Comparison of ENCODE assay signal across 30 cellular contexts in genomic region chr7:123821320-123821719, GRCh38. TPM values are rescaled to one million over a fixed set of nuclear protein-coding genes. Genes with fewer than 3 reads are reported as not detected.
"Had no signal": no experiment of that assay in that cellular context is flagged by ENCODE, and none has a peak within 500 bp of the region (broad histone marks: within the 10 kb centered on the region; RNA-seq: fewer than 3 reads in every experiment).

No MANE protein-coding gene starts in this region.

- ATAC-seq: effector memory CD8-positive, alpha-beta T cell; esophagus mucosa; gastrocnemius medialis; heart right ventricle; left cardiac atrium; left lung; left ventricle myocardium superior; lower lobe of right lung; mucosa of descending colon had no signal

- DNase-seq: dermis blood vessel endothelial cell; dorsolateral prefrontal cortex; effector CD4-positive, alpha-beta T cell; effector memory CD8-positive, alpha-beta T cell; endodermal cell; erythroblast; esophagus squamous epithelium; foreskin fibroblast; foreskin melanocyte; gastrocnemius medialis; glutamatergic neuron; head of caudate nucleus; heart right ventricle; hippocampal formation; left cardiac atrium; left lung; left ventricle myocardium superior; lower lobe of right lung; mesenchymal stem cell; mucosa of descending colon; naive B cell had no signal

- H3K27me3 ChIP-seq: dorsolateral prefrontal cortex, gastrocnemius medialis, heart right ventricle, left lung had no signal

- H3K36me3 ChIP-seq: esophagus squamous epithelium, gastrocnemius medialis, heart right ventricle, left lung, lower lobe of right lung had no signal

- H3K4me1 ChIP-seq: esophagus squamous epithelium, gastrocnemius medialis, heart right ventricle, left lung, lower lobe of right lung had no signal

- FAIRE-seq: endometrium, islet of Langerhans, keratinocyte had no signal

- H3K4me1 Mint-ChIP-seq: mesothelial cell of epicardium had no signal

- H3K9me3 Mint-ChIP-seq: effector memory CD8-positive, alpha-beta T cell; endodermal cell had no signal

- H3K27ac ChIP-seq: coronary artery, dorsolateral prefrontal cortex, epithelial cell of prostate, esophagus squamous epithelium, gastrocnemius medialis, heart right ventricle, left lung, lower lobe of right lung had no signal

- H3K36me3 Mint-ChIP-seq: mesothelial cell of epicardium, naive B cell had no signal

- H3K9me3 ChIP-seq: esophagus squamous epithelium, gastrocnemius medialis, heart right ventricle, left lung, lower lobe of right lung, mucosa of descending colon had no signal

- H3K27ac Mint-ChIP-seq: effector memory CD8-positive, alpha-beta T cell; endodermal cell; mesothelial cell of epicardium; naive B cell had no signal

- H3K4me3 Mint-ChIP-seq: effector memory CD8-positive, alpha-beta T cell; endodermal cell; mesothelial cell of epicardium; naive B cell had no signal

- H3K4me3 ChIP-seq: coronary artery, dorsolateral prefrontal cortex, esophagus squamous epithelium, gastrocnemius medialis, heart right ventricle, left lung, lower lobe of right lung, mucosa of descending colon had no signal

RNA-seq across cellular contexts. Expression of gene HYAL4, which starts 23.6 kb away (rescaled TPM):
- total RNA-seq: dermis blood vessel endothelial cell, esophagus mucosa, kidney epithelial cell, left cardiac atrium, left lung, left ventricle myocardium superior, lower lobe of right lung, mesenteric fat pad, mesothelial cell of epicardium, mucosa of descending colon had no signal
